8 cellular contexts compared by ENCODE assay signal in the genomic region with DNA sequence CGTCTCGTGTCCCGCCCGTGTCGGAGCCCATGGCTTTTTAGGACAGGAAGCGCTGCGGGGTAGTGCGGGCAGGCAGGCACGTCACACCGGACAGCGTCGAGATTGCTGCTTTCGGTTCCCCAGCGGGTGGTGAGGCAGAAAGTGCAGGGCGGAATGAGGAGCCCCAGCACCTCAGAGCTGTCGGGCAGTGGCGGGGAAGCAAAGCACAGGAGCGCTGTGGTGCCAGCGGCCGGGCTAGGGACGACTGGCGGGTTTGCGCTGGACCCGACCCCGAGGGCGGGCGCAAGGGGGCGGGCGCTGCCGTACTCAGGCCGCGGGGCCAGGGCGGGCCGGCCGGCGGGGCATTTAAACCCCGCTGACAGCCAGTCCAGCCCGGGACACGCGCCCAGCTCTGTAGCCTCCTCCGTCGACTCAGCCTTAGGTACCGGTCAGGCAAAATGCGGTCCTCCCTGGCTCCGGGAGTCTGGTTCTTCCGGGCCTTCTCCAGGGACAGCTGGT. TPM values are rescaled to one million over a fixed set of nuclear protein-coding genes. Genes with fewer than 3 reads are reported as not detected.
A peak's percentile ranks its signal among the peaks of the same experiment; 100 is the strongest.
DNase-seq lines count a peak whose midpoint lies in the region; ATAC-seq, FAIRE-seq and TF ChIP-seq lines count a peak whose summit lies in the region.

A gene (plus strand): TSS at position 375 of the 498 bp plus-strand sequence. CDS start 63 bp downstream, at position 438.

- H3K27ac ChIP-seq in VCaP (peak within 1 kb of the TSS; percentile 50; the same call in 1 of the 2 replicates), duodenal mucosa (ENCODE audit: low read depth, low read length) (no peak within 1 kb of the TSS), lower lobe of right lung (peak within 1 kb of the TSS; percentile 82)

- H3K9ac ChIP-seq in duodenal mucosa (ENCODE audit: low read depth in 1 of 2, low read length in 2 of 2) = peak within 1 kb of the TSS; percentile 63 to 76

- peaks cover 6 to 7% of the 10 kb centered on the region in 2 donors for H3K4me1 ChIP-seq in duodenal mucosa (ENCODE audit: control insufficient read depth in 1 of 2, insufficient read depth in 2 of 2, low read length in 2 of 2)
- peaks cover 13% of the 10 kb centered on the region for H3K4me1 ChIP-seq in lower lobe of right lung

- H3K27me3 ChIP-seq in duodenal mucosa (ENCODE audit: control insufficient read depth in 1 of 2, insufficient read depth in 2 of 2, low read length in 2 of 2) (peaks cover 0 to 8% of the 10 kb centered on the region in 2 donors), lower lobe of right lung (ENCODE audit: low read depth) (peaks cover 13% of the 10 kb centered on the region)

- H3K9me3 ChIP-seq in duodenal mucosa (ENCODE audit: control insufficient read depth in 1 of 2, low read length in 2 of 2) (no peaks in the 10 kb centered on the region), lower lobe of right lung (no peaks in the 10 kb centered on the region)

- DNase-seq in GM03348 (ENCODE audit: low spot score) (peak; percentile 92), HTR-8/SVneo (ENCODE audit: insufficient read length, low spot score) (peak; percentile 50), lower lobe of right lung (peak; percentile 84), NCI-H510A (lab: John Stamatoyannopoulos, UW) (no peak)
- DNase-seq in stimulated activated CD4-positive, alpha-beta T cell treated with anti-CD3 and anti-CD28 coated beads, Interleukin-4, amount 100 ng/mL, for 4 hours = peak; percentile 27 to 39

- H3K36me3 ChIP-seq in duodenal mucosa (ENCODE audit: control insufficient read depth in 1 of 2, insufficient read depth in 2 of 2, low read length in 2 of 2) = no peaks in the 10 kb centered on the region
- no peaks in the 10 kb centered on the region for H3K36me3 ChIP-seq in lower lobe of right lung

- peak; percentile 48 for TF ChIP-seq CTCF in VCaP (conservative IDR thresholded peaks at IDR 0.05)
- TF ChIP-seq CTCF in lower lobe of right lung (IDR thresholded peaks at IDR 0.05) = peak; percentile 48

- intact Hi-C loops in lower lobe of right lung (cut with DNase I) = no loop called here

- ATAC-seq in GM21526 (IDR thresholded peaks at IDR 0.05; ENCODE audit: low FRiP score, unreplicated experiment) = peak; percentile 90
- ATAC-seq in lower lobe of right lung = peak; percentile 96

- peak; percentile 49 for FAIRE-seq in HTR-8/SVneo (lab: Jason Lieb, UNC)

- H3K4me3 ChIP-seq in duodenal mucosa (ENCODE audit: low read depth in 1 of 2, low read length in 2 of 2) (peak within 1 kb of the TSS; percentile 79 to 86), lower lobe of right lung (peak within 1 kb of the TSS; percentile 75)

RNA-seq across cellular contexts. Expression of the gene that starts here (rescaled TPM):
- total RNA-seq in lower lobe of right lung = 25.0 TPM
